Comparison of ENCODE assay signal across 13 cellular contexts in genomic region chr5:113273949-113274348, GRCh38.
A peak's percentile ranks its signal among the peaks of the same experiment; 100 is the strongest.
DNase-seq lines count a peak whose midpoint lies in the region; ATAC-seq and TF ChIP-seq lines count a peak whose summit lies in the region.
"Had no signal": no experiment of that assay in that cellular context is flagged by ENCODE, and none has a peak within 500 bp of the region (broad histone marks: within the 10 kb centered on the region; RNA-seq: fewer than 3 reads in every experiment).

No MANE protein-coding gene starts in this region.

- no peak for TF ChIP-seq CTCF in neural progenitor cell (IDR thresholded peaks at IDR 0.05)

- no peaks in the 10 kb centered on the region for H3K27me3 Mint-ChIP-seq in activated naive CD8-positive, alpha-beta T cell
- no peaks in the 10 kb centered on the region for H3K27me3 Mint-ChIP-seq in activated naive CD8-positive, alpha-beta T cell treated with anti-CD3 and anti-CD28 coated beads for 36 hours
- H3K27me3 Mint-ChIP-seq in T-helper 17 cell: no peaks in the 10 kb centered on the region
- no peaks in the 10 kb centered on the region for H3K27me3 Mint-ChIP-seq in neural progenitor cell (ENCODE audit: insufficient read depth, low read depth)

- no peaks in the 10 kb centered on the region for H3K9me3 Mint-ChIP-seq in activated naive CD8-positive, alpha-beta T cell (ENCODE audit: low read depth)
- no peaks in the 10 kb centered on the region for H3K9me3 Mint-ChIP-seq in activated naive CD8-positive, alpha-beta T cell treated with anti-CD3 and anti-CD28 coated beads for 36 hours
- no peaks in the 10 kb centered on the region for H3K9me3 Mint-ChIP-seq in neural progenitor cell

- H3K27ac Mint-ChIP-seq in activated naive CD8-positive, alpha-beta T cell: peak overlapping the region; percentile 55
- H3K27ac Mint-ChIP-seq in activated naive CD8-positive, alpha-beta T cell treated with anti-CD3 and anti-CD28 coated beads for 36 hours: no peak overlapping the region
- H3K27ac Mint-ChIP-seq in T-helper 17 cell (peak overlapping the region; percentile 43), neural progenitor cell (no peak overlapping the region)

- no peaks in the 10 kb centered on the region for H3K36me3 Mint-ChIP-seq in activated naive CD8-positive, alpha-beta T cell
- no peaks in the 10 kb centered on the region for H3K36me3 Mint-ChIP-seq in activated naive CD8-positive, alpha-beta T cell treated with anti-CD3 and anti-CD28 coated beads for 36 hours
- no peaks in the 10 kb centered on the region for H3K36me3 Mint-ChIP-seq in T-helper 17 cell (ENCODE audit: low read depth)
- no peaks in the 10 kb centered on the region for H3K36me3 Mint-ChIP-seq in neural progenitor cell

- H3K4me3 ChIP-seq in neural progenitor cell: no peak overlapping the region
- H3K4me3 ChIP-seq: thyroid gland had no signal

- H3K36me3 ChIP-seq in neural progenitor cell: no peaks in the 10 kb centered on the region
- H3K36me3 ChIP-seq: thyroid gland had no signal

- no peaks in the 10 kb centered on the region for H3K27me3 ChIP-seq in neural progenitor cell
- H3K27me3 ChIP-seq: thyroid gland had no signal

- H3K79me2 ChIP-seq in neural progenitor cell (ENCODE audit: low read depth): peaks cover 6% of the 10 kb centered on the region

- no peak for DNase-seq in activated naive CD8-positive, alpha-beta T cell treated with anti-CD3 and anti-CD28 coated beads for 36 hours
- DNase-seq in T-helper 17 cell: no peak
- DNase-seq in DMS53 (lab: John Stamatoyannopoulos, UW): no peak
- DNase-seq in neural progenitor cell (ENCODE audit: low spot score): no peak
- DNase-seq: Calu3; effector CD4-positive, alpha-beta T cell; thyroid gland had no signal

- peaks cover 67% of the 10 kb centered on the region for H3K4me1 ChIP-seq in neural progenitor cell
- H3K4me1 ChIP-seq: thyroid gland had no signal

- no peak overlapping the region for H3K4me3 Mint-ChIP-seq in activated naive CD8-positive, alpha-beta T cell
- no peak overlapping the region for H3K4me3 Mint-ChIP-seq in activated naive CD8-positive, alpha-beta T cell treated with anti-CD3 and anti-CD28 coated beads for 36 hours
- H3K4me3 Mint-ChIP-seq in T-helper 17 cell: no peak overlapping the region
- no peak overlapping the region for H3K4me3 Mint-ChIP-seq in neural progenitor cell

- no peak overlapping the region for H3K27ac ChIP-seq in neural progenitor cell
- H3K27ac ChIP-seq: thyroid gland had no signal

- H4K20me1 ChIP-seq in neural progenitor cell (ENCODE audit: low read depth): peaks cover 9% of the 10 kb centered on the region

- ATAC-seq in HG02678 (IDR thresholded peaks at IDR 0.05; ENCODE audit: unreplicated experiment) (peak; percentile 51), T-helper 17 cell (peak; percentile 79), GM19455 (IDR thresholded peaks at IDR 0.05; ENCODE audit: unreplicated experiment) (no peak), HG02938 (IDR thresholded peaks at IDR 0.05; ENCODE audit: unreplicated experiment) (no peak)
- ATAC-seq: HepG2, SK-N-SH treated with all-trans-retinoic acid at 6 μM for 48 hours had no signal

- H3F3A ChIP-seq in neural progenitor cell (ENCODE audit: low read depth): peaks cover 56% of the 10 kb centered on the region

- H3K9me3 ChIP-seq in T-helper 17 cell (ENCODE audit: control insufficient read depth, low read length, poor library complexity, severe bottlenecking) (no peaks in the 10 kb centered on the region), neural progenitor cell (ENCODE audit: low read depth) (no peaks in the 10 kb centered on the region)
- H3K9me3 ChIP-seq: thyroid gland had no signal

- peaks cover 15% of the 10 kb centered on the region for H3K4me1 Mint-ChIP-seq in activated naive CD8-positive, alpha-beta T cell (ENCODE audit: low read depth)
- H3K4me1 Mint-ChIP-seq in activated naive CD8-positive, alpha-beta T cell treated with anti-CD3 and anti-CD28 coated beads for 36 hours: peaks cover 11% of the 10 kb centered on the region
- peaks cover 21% of the 10 kb centered on the region for H3K4me1 Mint-ChIP-seq in T-helper 17 cell
- peaks cover 43% of the 10 kb centered on the region for H3K4me1 Mint-ChIP-seq in neural progenitor cell

- H3K4me2 ChIP-seq in neural progenitor cell: no peak overlapping the region

- H2AFZ ChIP-seq in neural progenitor cell (replicated peaks): no peak overlapping the region

- H3K9ac ChIP-seq in neural progenitor cell: no peak overlapping the region

Comparison
In these comparisons a context has a peak if more than half of its experiments do, and no peak if none do; other contexts are left out.
1. H3K27ac Mint-ChIP-seq: peak in activated naive CD8-positive, alpha-beta T cell (single experiment) and T-helper 17 cell (single experiment); none in activated naive CD8-positive, alpha-beta T cell treated with anti-CD3 and anti-CD28 coated beads for 36 hours (single experiment) and neural progenitor cell (single experiment).
2. ATAC-seq: peak in HG02678 (single experiment) and T-helper 17 cell (single experiment); none in GM19455 (single experiment) and HG02938 (single experiment).